ENCODE assay signal across 11 cellular contexts in the genomic region with DNA sequence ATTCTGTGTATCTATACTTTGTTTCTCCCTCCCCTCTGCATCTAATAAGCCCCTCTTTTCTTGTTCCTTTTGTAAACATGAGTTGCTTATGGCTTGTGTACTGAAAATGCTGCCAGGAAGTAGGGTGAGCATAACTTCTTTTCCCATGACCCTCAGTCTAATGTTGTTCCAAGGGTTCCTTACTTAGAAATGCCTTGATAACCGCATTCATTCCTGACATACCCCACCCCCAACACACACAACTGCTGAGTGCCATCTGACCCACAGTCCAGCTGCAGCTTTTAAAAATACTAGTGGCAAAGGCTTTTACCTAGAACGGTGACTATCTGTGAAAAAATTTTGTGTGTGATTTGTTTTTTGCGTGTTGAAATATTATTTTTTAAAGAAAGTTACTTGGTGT. TPM values are rescaled to one million over a fixed set of nuclear protein-coding genes. Genes with fewer than 3 reads are reported as not detected.
DNase-seq lines count a peak whose midpoint lies in the region; ATAC-seq and TF ChIP-seq lines count a peak whose summit lies in the region.
"Had no signal": no experiment of that assay in that cellular context is flagged by ENCODE, and none has a peak within 500 bp of the region (broad histone marks: within the 10 kb centered on the region; RNA-seq: fewer than 3 reads in every experiment).

No MANE protein-coding gene starts in this region.

- DNase-seq in BJ (ENCODE audit: low read depth) (peak; percentile 56), RPMI7951 (ENCODE audit: low read depth) (peak; percentile 92), fibroblast of villous mesenchyme (ENCODE audit: low read depth) (peak; percentile 97), osteoblast (ENCODE audit: insufficient read length, low spot score, missing footprints) (no peak), NCI-H1436 treated with DMSO at 0.1 percent for 48 hours (lab: John Stamatoyannopoulos, UW) (no peak), NCI-H446 (lab: John Stamatoyannopoulos, UW) (no peak), NCI-H1417 (lab: John Stamatoyannopoulos, UW) (no peak)
- no peak for DNase-seq in CD4-positive, alpha-beta T cell
- DNase-seq: activated CD4-positive, alpha-beta memory T cell treated with anti-CD3 and anti-CD28 coated beads, Interleukin-2, amount 10 ng/mL, durations not matched to agents 7 days and 5 days; effector memory CD4-positive, alpha-beta T cell had no signal

- H3K27me3 Mint-ChIP-seq in CD4-positive, alpha-beta T cell: no peaks in the 10 kb centered on the region
- H3K27me3 Mint-ChIP-seq: activated CD4-positive, alpha-beta memory T cell treated with anti-CD3 and anti-CD28 coated beads, Interleukin-2, amount 10 ng/mL, durations not matched to agents 7 days and 5 days had no signal

- H3K4me2 ChIP-seq in osteoblast (ENCODE audit: insufficient read depth, low read length): peak overlapping the region; percentile 65

- no peak overlapping the region for H2AFZ ChIP-seq in osteoblast (ENCODE audit: low read length)

- H3K36me3 ChIP-seq in BJ (ENCODE audit: control insufficient read depth, insufficient read depth, low read length) (no peaks in the 10 kb centered on the region), osteoblast (ENCODE audit: insufficient read depth, low read length) (no peaks in the 10 kb centered on the region)
- H3K36me3 ChIP-seq: prostate gland had no signal

- H3K9me3 ChIP-seq in osteoblast (ENCODE audit: low read depth, low read length): no peaks in the 10 kb centered on the region
- no peaks in the 10 kb centered on the region for H3K9me3 ChIP-seq in CD4-positive, alpha-beta T cell (ENCODE audit: control insufficient read depth, low read length)
- H3K9me3 ChIP-seq: prostate gland had no signal

- CTCF ChIA-PET in BJ (lab: Yijun Ruan, JAX): interaction anchor here (0.8 kb wide), 1 partner anchor 27 kb away, joined by 3 read pairs; no protein-coding TSS in a partner anchor
- CTCF ChIA-PET in CD4-positive, alpha-beta T cell (lab: Charles Lee): no interaction called here

- TF ChIP-seq CTCF in BJ (IDR thresholded peaks at IDR 0.05; ENCODE audit: insufficient read depth, low read depth, low read length) (no peak), fibroblast of villous mesenchyme (IDR thresholded peaks at IDR 0.05; ENCODE audit: insufficient read depth, low read depth, low read length) (no peak), osteoblast (IDR thresholded peaks at IDR 0.05; ENCODE audit: extremely low read depth, low read depth, low read length) (no peak)
- no peak for TF ChIP-seq CTCF in CD4-positive, alpha-beta T cell (IDR thresholded peaks at IDR 0.05)

- H3K4me3 Mint-ChIP-seq in CD4-positive, alpha-beta T cell: no peak overlapping the region
- H3K4me3 Mint-ChIP-seq: activated CD4-positive, alpha-beta memory T cell treated with anti-CD3 and anti-CD28 coated beads, Interleukin-2, amount 10 ng/mL, durations not matched to agents 7 days and 5 days had no signal

- H3K4me3 ChIP-seq in BJ (ENCODE audit: low read depth, low read length): no peak overlapping the region
- H3K4me3 ChIP-seq in fibroblast of villous mesenchyme (ENCODE audit: low read depth, low read length): no peak overlapping the region
- H3K4me3 ChIP-seq in osteoblast (ENCODE audit: insufficient read depth, low read length): no peak overlapping the region
- H3K4me3 ChIP-seq: prostate gland had no signal

- H3K36me3 Mint-ChIP-seq in CD4-positive, alpha-beta T cell (ENCODE audit: low read depth): no peaks in the 10 kb centered on the region

- H3K4me1 ChIP-seq in osteoblast (ENCODE audit: insufficient read depth, low read length): peaks cover 17% of the 10 kb centered on the region
- H3K4me1 ChIP-seq: prostate gland had no signal

- H3K27ac Mint-ChIP-seq in CD4-positive, alpha-beta T cell: no peak overlapping the region
- H3K27ac Mint-ChIP-seq: activated CD4-positive, alpha-beta memory T cell treated with anti-CD3 and anti-CD28 coated beads, Interleukin-2, amount 10 ng/mL, durations not matched to agents 7 days and 5 days had no signal

- H3K79me2 ChIP-seq in osteoblast (ENCODE audit: insufficient read depth, low read length): peaks cover 2% of the 10 kb centered on the region

- intact Hi-C loops in CD4-positive, alpha-beta T cell (cut with DNase I, micrococcal nuclease): no loop called here

- H3K27me3 ChIP-seq in BJ (ENCODE audit: control insufficient read depth, insufficient read depth, low read length) (no peaks in the 10 kb centered on the region), osteoblast (ENCODE audit: insufficient read depth, low read length) (no peaks in the 10 kb centered on the region)
- no peaks in the 10 kb centered on the region for H3K27me3 ChIP-seq in CD4-positive, alpha-beta T cell (ENCODE audit: control insufficient read depth, insufficient read depth, low read length)

- POLR2A ChIA-PET in BJ (lab: Charles Lee): no interaction called here
- POLR2A ChIA-PET in CD4-positive, alpha-beta T cell (lab: Charles Lee): no interaction called here

- H3K4me1 Mint-ChIP-seq in CD4-positive, alpha-beta T cell (ENCODE audit: low read depth): no peaks in the 10 kb centered on the region
- H3K4me1 Mint-ChIP-seq: activated CD4-positive, alpha-beta memory T cell treated with anti-CD3 and anti-CD28 coated beads, Interleukin-2, amount 10 ng/mL, durations not matched to agents 7 days and 5 days had no signal

- peaks cover 4% of the 10 kb centered on the region for H4K20me1 ChIP-seq in osteoblast (ENCODE audit: insufficient read depth, low read length)

- no peaks in the 10 kb centered on the region for H3K9me3 Mint-ChIP-seq in CD4-positive, alpha-beta T cell

- ATAC-seq in CD4-positive, alpha-beta T cell (ENCODE audit: poor library complexity): no peak

- H3K27ac ChIP-seq in osteoblast (ENCODE audit: low read depth, low read length): peak overlapping the region; percentile 56
- no peak overlapping the region for H3K27ac ChIP-seq in CD4-positive, alpha-beta T cell (ENCODE audit: low read depth, low read length)
- H3K27ac ChIP-seq: prostate gland had no signal

RNA-seq across cellular contexts. Expression of gene ARHGAP42, which starts 52.5 kb away (rescaled TPM):
- polyA plus RNA-seq in BJ (2011; rRNA removed): 0.76 and 1.0 TPM in 2 replicates
- 0.93 and 1.5 TPM in 2 replicates for polyA minus RNA-seq in BJ (2011; rRNA and poly(A)+ RNA removed)
- 9.4 and 11.4 TPM in 2 replicates for total RNA-seq in RPMI7951 (2014; rRNA removed; shearing (Covaris generic))
- total RNA-seq in fibroblast of villous mesenchyme (13.9 and 16.8 TPM in 2 replicates), osteoblast (9.4 and 10.9 TPM in 2 replicates)
- not detected for total RNA-seq in CD4-positive, alpha-beta T cell
- total RNA-seq: activated CD4-positive, alpha-beta memory T cell treated with anti-CD3 and anti-CD28 coated beads, Interleukin-2, amount 10 ng/mL, durations not matched to agents 7 days and 5 days had no signal

Comparison
In these comparisons a context has a peak if more than half of its experiments do, and no peak if none do; other contexts are left out.
1. DNase-seq: peak in BJ (single experiment), RPMI7951 (single experiment) and fibroblast of villous mesenchyme (single experiment); none in osteoblast (single experiment), CD4-positive, alpha-beta T cell (0 of 10), NCI-H1436 treated with DMSO at 0.1 percent for 48 hours (single experiment), NCI-H446 (0 of 2) and NCI-H1417 (0 of 3).
2. RNA of gene ARHGAP42, which starts 52.5 kb away (total RNA-seq): 13.9 to 16.8 TPM in fibroblast of villous mesenchyme, 9.4 to 11.4 TPM in RPMI7951 and 9.4 to 10.9 TPM in osteoblast; not detected in CD4-positive, alpha-beta T cell; every median in the first group is over 10 times any median in the second.